Comparison of ENCODE assay signal across 1 cellular context in the genomic region with DNA sequence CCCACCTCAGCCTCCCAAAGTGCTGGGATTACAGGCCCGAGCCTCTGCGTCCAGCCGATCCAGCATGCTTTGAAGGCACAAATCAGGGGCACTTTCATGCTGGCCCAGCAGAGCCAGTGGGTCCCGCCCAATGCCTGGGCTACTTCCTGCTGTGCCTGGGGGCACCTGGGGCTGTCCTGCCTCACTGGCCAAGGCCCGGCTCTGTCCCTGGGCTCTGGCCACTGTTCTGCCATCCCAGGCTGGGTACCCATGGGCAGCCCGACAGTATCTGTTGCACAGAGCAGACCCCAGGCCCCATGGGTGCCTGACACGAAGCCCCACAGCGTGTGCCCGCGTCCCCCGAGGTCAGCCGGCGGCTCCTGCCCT.
A peak's percentile ranks its signal among the peaks of the same experiment; 100 is the strongest.
TF ChIP-seq lines count a peak whose summit lies in the region.

No MANE protein-coding gene starts in this region.

TF ChIP-seq in HepG2, 621 proteins besides CTCF, POLR2A, EP300 and RAD21 (continued from another document):
- TF ChIP-seq FOXP1 (IDR thresholded peaks at IDR 0.05) (no peak), FOXP1 (CRISPR knock-in tag; IDR thresholded peaks at IDR 0.05) (no peak), ZNF850 (CRISPR knock-in tag; conservative IDR thresholded peaks at IDR 0.05) (no peak), REPIN1 (CRISPR knock-in tag; IDR thresholded peaks at IDR 0.05; ENCODE audit: borderline replicate concordance, low read depth) (no peak), ZNF121 (CRISPR knock-in tag; IDR thresholded peaks at IDR 0.05) (no peak), HCFC1 (IDR thresholded peaks at IDR 0.05; ENCODE audit: low read depth, low read length) (peak; percentile 11; the same call in 1 of the 2 replicates), ZNF430 (CRISPR knock-in tag; IDR thresholded peaks at IDR 0.05) (no peak), GTF3A (CRISPR knock-in tag; conservative IDR thresholded peaks at IDR 0.05) (no peak), PRPF4 (IDR thresholded peaks at IDR 0.05; ENCODE audit: low read depth, low read length, poor library complexity, severe bottlenecking) (no peak), ZEB1 (IDR thresholded peaks at IDR 0.05; ENCODE audit: insufficient replicate concordance, low read depth) (no peak), HOXD1 (CRISPR knock-in tag; IDR thresholded peaks at IDR 0.05) (no peak), ZNF326 (CRISPR knock-in tag; IDR thresholded peaks at IDR 0.05; ENCODE audit: borderline replicate concordance) (peak; percentile 61; the same call in 1 of the 2 replicates), ZNF589 (CRISPR knock-in tag; conservative IDR thresholded peaks at IDR 0.05) (no peak), ZNF749 (CRISPR knock-in tag; IDR thresholded peaks at IDR 0.05; ENCODE audit: borderline replicate concordance) (no peak), EEA1 (CRISPR knock-in tag; IDR thresholded peaks at IDR 0.05; ENCODE audit: borderline replicate concordance) (0 out of 2 replicates have a peak, but pooled peaks have one; percentile 19), IRF2 (CRISPR knock-in tag; IDR thresholded peaks at IDR 0.05) (no peak), TOE1 (CRISPR knock-in tag; IDR thresholded peaks at IDR 0.05) (0 out of 2 replicates have a peak, but pooled peaks have one; percentile 21), NPAS2 (CRISPR knock-in tag; IDR thresholded peaks at IDR 0.05; ENCODE audit: borderline replicate concordance) (no peak)
- TF ChIP-seq, protein P1, sequence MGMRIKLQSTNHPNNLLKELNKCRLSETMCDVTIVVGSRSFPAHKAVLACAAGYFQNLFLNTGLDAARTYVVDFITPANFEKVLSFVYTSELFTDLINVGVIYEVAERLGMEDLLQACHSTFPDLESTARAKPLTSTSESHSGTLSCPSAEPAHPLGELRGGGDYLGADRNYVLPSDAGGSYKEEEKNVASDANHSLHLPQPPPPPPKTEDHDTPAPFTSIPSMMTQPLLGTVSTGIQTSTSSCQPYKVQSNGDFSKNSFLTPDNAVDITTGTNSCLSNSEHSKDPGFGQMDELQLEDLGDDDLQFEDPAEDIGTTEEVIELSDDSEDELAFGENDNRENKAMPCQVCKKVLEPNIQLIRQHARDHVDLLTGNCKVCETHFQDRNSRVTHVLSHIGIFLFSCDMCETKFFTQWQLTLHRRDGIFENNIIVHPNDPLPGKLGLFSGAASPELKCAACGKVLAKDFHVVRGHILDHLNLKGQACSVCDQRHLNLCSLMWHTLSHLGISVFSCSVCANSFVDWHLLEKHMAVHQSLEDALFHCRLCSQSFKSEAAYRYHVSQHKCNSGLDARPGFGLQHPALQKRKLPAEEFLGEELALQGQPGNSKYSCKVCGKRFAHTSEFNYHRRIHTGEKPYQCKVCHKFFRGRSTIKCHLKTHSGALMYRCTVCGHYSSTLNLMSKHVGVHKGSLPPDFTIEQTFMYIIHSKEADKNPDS (CRISPR knock-in tag; IDR thresholded peaks at IDR 0.05): no peak
- TF ChIP-seq, protein P2, sequence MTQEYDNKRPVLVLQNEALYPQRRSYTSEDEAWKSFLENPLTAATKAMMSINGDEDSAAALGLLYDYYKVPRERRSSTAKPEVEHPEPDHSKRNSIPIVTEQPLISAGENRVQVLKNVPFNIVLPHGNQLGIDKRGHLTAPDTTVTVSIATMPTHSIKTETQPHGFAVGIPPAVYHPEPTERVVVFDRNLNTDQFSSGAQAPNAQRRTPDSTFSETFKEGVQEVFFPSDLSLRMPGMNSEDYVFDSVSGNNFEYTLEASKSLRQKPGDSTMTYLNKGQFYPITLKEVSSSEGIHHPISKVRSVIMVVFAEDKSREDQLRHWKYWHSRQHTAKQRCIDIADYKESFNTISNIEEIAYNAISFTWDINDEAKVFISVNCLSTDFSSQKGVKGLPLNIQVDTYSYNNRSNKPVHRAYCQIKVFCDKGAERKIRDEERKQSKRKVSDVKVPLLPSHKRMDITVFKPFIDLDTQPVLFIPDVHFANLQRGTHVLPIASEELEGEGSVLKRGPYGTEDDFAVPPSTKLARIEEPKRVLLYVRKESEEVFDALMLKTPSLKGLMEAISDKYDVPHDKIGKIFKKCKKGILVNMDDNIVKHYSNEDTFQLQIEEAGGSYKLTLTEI (CRISPR knock-in tag; conservative IDR thresholded peaks at IDR 0.05): no peak
- TF ChIP-seq, protein P3, sequence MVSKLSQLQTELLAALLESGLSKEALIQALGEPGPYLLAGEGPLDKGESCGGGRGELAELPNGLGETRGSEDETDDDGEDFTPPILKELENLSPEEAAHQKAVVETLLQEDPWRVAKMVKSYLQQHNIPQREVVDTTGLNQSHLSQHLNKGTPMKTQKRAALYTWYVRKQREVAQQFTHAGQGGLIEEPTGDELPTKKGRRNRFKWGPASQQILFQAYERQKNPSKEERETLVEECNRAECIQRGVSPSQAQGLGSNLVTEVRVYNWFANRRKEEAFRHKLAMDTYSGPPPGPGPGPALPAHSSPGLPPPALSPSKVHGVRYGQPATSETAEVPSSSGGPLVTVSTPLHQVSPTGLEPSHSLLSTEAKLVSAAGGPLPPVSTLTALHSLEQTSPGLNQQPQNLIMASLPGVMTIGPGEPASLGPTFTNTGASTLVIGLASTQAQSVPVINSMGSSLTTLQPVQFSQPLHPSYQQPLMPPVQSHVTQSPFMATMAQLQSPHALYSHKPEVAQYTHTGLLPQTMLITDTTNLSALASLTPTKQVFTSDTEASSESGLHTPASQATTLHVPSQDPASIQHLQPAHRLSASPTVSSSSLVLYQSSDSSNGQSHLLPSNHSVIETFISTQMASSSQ (IDR thresholded peaks at IDR 0.05; ENCODE audit: low read depth): no peak
- TF ChIP-seq, protein P3 (CRISPR knock-in tag; IDR thresholded peaks at IDR 0.05; ENCODE audit: borderline replicate concordance): no peak
